In the genomic region with DNA sequence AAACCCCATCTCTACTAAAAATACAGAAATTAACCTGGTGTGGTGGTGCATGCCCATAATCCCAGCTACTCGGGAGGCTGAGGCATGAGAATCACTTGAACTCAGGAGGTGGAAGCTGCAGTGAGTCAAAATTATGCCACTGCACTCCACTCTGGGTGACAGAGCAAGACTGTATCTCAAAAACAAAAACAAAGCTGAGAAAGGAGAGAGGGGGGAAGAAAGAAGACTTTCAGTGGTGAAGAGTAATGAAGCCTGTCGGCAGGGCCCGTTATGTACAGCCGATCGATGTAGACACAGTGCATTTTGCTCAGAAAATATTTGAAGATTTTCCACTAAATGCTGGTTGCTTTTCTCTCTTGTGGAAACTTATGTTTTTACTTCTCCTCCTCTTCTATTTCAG, we compare ENCODE assay signal across 15 cellular contexts. TPM values are rescaled to one million over a fixed set of nuclear protein-coding genes. Genes with fewer than 3 reads are reported as not detected.
DNase-seq lines count a peak whose midpoint lies in the region; ATAC-seq lines count a peak whose summit lies in the region.
"Had no signal": no experiment of that assay in that cellular context is flagged by ENCODE, and none has a peak within 500 bp of the region (broad histone marks: within the 10 kb centered on the region; RNA-seq: fewer than 3 reads in every experiment).

No MANE protein-coding gene starts in this region.

- H3K36me3 ChIP-seq in naive thymus-derived CD4-positive, alpha-beta T cell (ENCODE audit: control insufficient read depth in 2 of 3, insufficient read depth in 3 of 3, low read length in 3 of 3), result no peaks in the 10 kb centered on the region
- peaks cover 7% of the 10 kb centered on the region for H3K36me3 ChIP-seq in HAP-1 (replicated peaks)

- CTCF ChIA-PET in naive thymus-derived CD4-positive, alpha-beta T cell (lab: Charles Lee), result no interaction called here

- peaks cover 27 to 45% of the 10 kb centered on the region in 2 donors for H3K4me1 ChIP-seq in naive thymus-derived CD4-positive, alpha-beta T cell (ENCODE audit: control insufficient read depth in 2 of 2, insufficient read depth in 2 of 2, low read length in 2 of 2)
- no peaks in the 10 kb centered on the region for H3K4me1 ChIP-seq in HAP-1

- in situ Hi-C loops in HAP-1 (cut with MboI; ENCODE audit: low sequenced_read_pairs), result no loop called here

- peak; percentile 66 for ATAC-seq in GM19023 (IDR thresholded peaks at IDR 0.05; ENCODE audit: unreplicated experiment)
- peak; percentile 71 for ATAC-seq in GM21529 (IDR thresholded peaks at IDR 0.05; ENCODE audit: unreplicated experiment)
- ATAC-seq in HG03064 (IDR thresholded peaks at IDR 0.05; ENCODE audit: low read depth, unreplicated experiment), result peak; percentile 60
- ATAC-seq in naive thymus-derived CD4-positive, alpha-beta T cell, result no peak
- no peak for ATAC-seq in left colon
- ATAC-seq: body of pancreas had no signal

- no peaks in the 10 kb centered on the region for H3K9me3 ChIP-seq in naive thymus-derived CD4-positive, alpha-beta T cell (ENCODE audit: control insufficient read depth in 2 of 3, low read length in 3 of 3)
- no peaks in the 10 kb centered on the region for H3K9me3 ChIP-seq in HAP-1
- H3K9me3 ChIP-seq: body of pancreas had no signal

- no peaks in the 10 kb centered on the region for H3K9me3 Mint-ChIP-seq in naive thymus-derived CD4-positive, alpha-beta T cell
- H3K9me3 Mint-ChIP-seq: CD8-positive, alpha-beta memory T cell had no signal

- intact Hi-C loops in naive thymus-derived CD4-positive, alpha-beta T cell (cut with micrococcal nuclease), result no loop called here
- intact Hi-C loops in left colon (cut with DNase I, micrococcal nuclease), result no loop called here

- peaks cover 0 to 7% (median 0%) of the 10 kb centered on the region in 5 donors for H3K36me3 Mint-ChIP-seq in naive thymus-derived CD4-positive, alpha-beta T cell

- H3K4me1 Mint-ChIP-seq in naive thymus-derived CD4-positive, alpha-beta T cell, result peaks cover 0 to 31% (median 17%) of the 10 kb centered on the region in 7 donors

- DNase-seq in naive thymus-derived CD4-positive, alpha-beta T cell, result no peak
- no peak for DNase-seq in DMS153 treated with DMSO at 0.1 percent for 48 hours (lab: John Stamatoyannopoulos, UW; ENCODE audit: unreplicated experiment)
- no peak for DNase-seq in left colon
- no peak for DNase-seq in HAP-1 (ENCODE audit: low spot score in 2 of 2)
- DNase-seq in COLO829 (ENCODE audit: low spot score), result no peak
- DNase-seq: activated naive CD4-positive, alpha-beta T cell; body of pancreas; CD8-positive, alpha-beta memory T cell; dorsolateral prefrontal cortex; GDM1; substantia nigra had no signal

- POLR2A ChIA-PET in naive thymus-derived CD4-positive, alpha-beta T cell (lab: Charles Lee), result interaction anchor here (0.6 kb wide), 2 partner anchors 10 to 161 kb away, joined by 3 read pairs; no protein-coding TSS in a partner anchor

- no peak overlapping the region for H3K4me3 Mint-ChIP-seq in naive thymus-derived CD4-positive, alpha-beta T cell
- H3K4me3 Mint-ChIP-seq: CD8-positive, alpha-beta memory T cell had no signal

- peak overlapping the region; percentile 24 for H3K27ac ChIP-seq in naive thymus-derived CD4-positive, alpha-beta T cell (ENCODE audit: low read depth, low read length)
- H3K27ac ChIP-seq: body of pancreas, dorsolateral prefrontal cortex, SK-N-MC had no signal

- H3K4me3 ChIP-seq in naive thymus-derived CD4-positive, alpha-beta T cell (ENCODE audit: low read length), result no peak overlapping the region
- no peak overlapping the region for H3K4me3 ChIP-seq in HAP-1
- H3K4me3 ChIP-seq: body of pancreas, dorsolateral prefrontal cortex, SK-N-MC had no signal

- no peaks in the 10 kb centered on the region for H3K27me3 ChIP-seq in naive thymus-derived CD4-positive, alpha-beta T cell (ENCODE audit: control insufficient read depth in 2 of 2, insufficient read depth in 2 of 2, low read length in 2 of 2)
- no peaks in the 10 kb centered on the region for H3K27me3 ChIP-seq in HAP-1 (ENCODE audit: low read depth)
- H3K27me3 ChIP-seq: body of pancreas, dorsolateral prefrontal cortex had no signal

- H3K27me3 Mint-ChIP-seq in naive thymus-derived CD4-positive, alpha-beta T cell, result no peaks in the 10 kb centered on the region
- H3K27me3 Mint-ChIP-seq: CD8-positive, alpha-beta memory T cell had no signal

- no peak overlapping the region for H3K27ac Mint-ChIP-seq in naive thymus-derived CD4-positive, alpha-beta T cell
- H3K27ac Mint-ChIP-seq: CD8-positive, alpha-beta memory T cell had no signal

RNA-seq across cellular contexts. Expression of gene VAPB, which starts 13.8 kb away (rescaled TPM):
- total RNA-seq in naive thymus-derived CD4-positive, alpha-beta T cell, result 10 to 100 TPM; 23.0 to 37.0 (median 27.6) TPM
- polyA plus RNA-seq in naive thymus-derived CD4-positive, alpha-beta T cell, result 10 to 100 TPM; 21.9 to 24.3 TPM
- total RNA-seq in left colon, result 10 to 100 TPM; 53.5 to 63.3 TPM

Comparison
In these comparisons a context has a peak if more than half of its experiments do, and no peak if none do; other contexts are left out.
1. ATAC-seq: peak in GM19023 (single experiment), GM21529 (single experiment) and HG03064 (single experiment); none in naive thymus-derived CD4-positive, alpha-beta T cell (single experiment) and left colon (single experiment).